Comparison of ENCODE assay signal across 1 cellular context in the genomic region with DNA sequence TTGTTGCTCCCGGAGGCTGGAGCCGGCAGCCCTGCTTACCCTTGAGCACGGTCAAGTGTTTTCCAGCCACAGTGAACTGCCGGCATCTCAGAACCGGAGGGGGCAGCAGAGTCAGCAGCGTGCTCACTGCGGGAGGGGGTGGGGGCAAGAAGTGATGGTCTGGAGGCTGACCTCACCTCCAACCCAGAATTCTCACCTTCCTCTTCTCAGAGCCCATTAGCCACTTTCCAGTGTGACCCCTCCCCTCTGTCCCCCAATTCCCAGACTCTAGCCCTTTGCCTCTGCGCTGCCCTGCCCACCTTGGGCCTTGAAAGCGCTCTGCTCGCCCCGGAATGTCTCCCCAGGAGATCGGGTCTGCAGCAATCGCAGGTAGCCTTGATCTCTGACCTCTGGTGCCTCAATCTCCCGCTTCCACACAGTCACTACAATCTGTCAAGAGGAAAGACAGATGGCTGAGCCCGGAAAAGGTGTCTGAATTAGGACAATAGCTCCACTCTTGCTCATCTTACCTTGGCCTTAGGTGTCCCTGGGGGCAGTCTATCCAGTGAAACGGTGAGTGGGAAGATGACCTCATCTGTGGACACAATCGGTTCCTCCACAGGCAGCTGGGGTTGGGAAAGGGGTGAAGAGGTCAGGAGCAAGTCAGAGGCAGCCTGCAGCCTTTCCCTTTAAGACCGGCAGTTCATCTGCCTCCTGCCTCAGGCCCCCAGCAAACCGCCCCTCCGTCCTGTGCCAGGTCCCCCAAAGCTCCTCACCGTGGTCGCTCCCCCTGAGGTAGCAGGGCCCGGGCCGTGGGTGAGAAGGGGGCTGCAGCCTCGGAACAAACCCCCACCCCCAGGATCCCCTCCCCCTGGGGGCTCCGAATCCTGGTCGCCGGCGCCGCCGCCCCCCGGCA.
TF ChIP-seq lines count a peak whose summit lies in the region.

No MANE protein-coding gene starts in this region.

TF ChIP-seq in K562, 482 proteins besides CTCF, POLR2A, EP300 and RAD21 (continued from another document and continues in another):
- TF ChIP-seq ZBTB33 (CRISPR knock-in tag; IDR thresholded peaks at IDR 0.05) (0 out of 2 replicates have a peak, but pooled peaks have one; percentile 48), ELF1 (tag; IDR thresholded peaks at IDR 0.05) (no peak), TFAM (CRISPR knock-in tag; conservative IDR thresholded peaks at IDR 0.05) (no peak), ARHGAP35 (IDR thresholded peaks at IDR 0.05; ENCODE audit: partially characterized antibody) (no peak), ZBTB5 (IDR thresholded peaks at IDR 0.05) (no peak), NR2C2 (CRISPR knock-in tag; IDR thresholded peaks at IDR 0.05) (no peak; the same call in 1 of the 2 replicates), NR2C2 (tag; IDR thresholded peaks at IDR 0.05) (peak; percentile 62; the same call in 1 of the 2 replicates), ZNF589 (CRISPR knock-in tag; IDR thresholded peaks at IDR 0.05; ENCODE audit: low read depth) (no peak; the same call in none of the 2 replicates), ZNF165 (CRISPR knock-in tag; IDR thresholded peaks at IDR 0.05; ENCODE audit: borderline replicate concordance) (no peak), CBX2 (IDR thresholded peaks at IDR 0.05; ENCODE audit: insufficient read depth, low read length, poor library complexity, severe bottlenecking) (no peak), EGR1 (conservative IDR thresholded peaks at IDR 0.05) (peak; percentile 45; the same call in 1 of the 2 replicates), HES1 (IDR thresholded peaks at IDR 0.05; ENCODE audit: low read depth) (no peak), ZBTB17 (CRISPR knock-in tag; IDR thresholded peaks at IDR 0.05) (no peak), ZSCAN32 (CRISPR knock-in tag; IDR thresholded peaks at IDR 0.05) (no peak), ZNF507 (tag; conservative IDR thresholded peaks at IDR 0.05) (no peak)
- TF ChIP-seq, protein P1, sequence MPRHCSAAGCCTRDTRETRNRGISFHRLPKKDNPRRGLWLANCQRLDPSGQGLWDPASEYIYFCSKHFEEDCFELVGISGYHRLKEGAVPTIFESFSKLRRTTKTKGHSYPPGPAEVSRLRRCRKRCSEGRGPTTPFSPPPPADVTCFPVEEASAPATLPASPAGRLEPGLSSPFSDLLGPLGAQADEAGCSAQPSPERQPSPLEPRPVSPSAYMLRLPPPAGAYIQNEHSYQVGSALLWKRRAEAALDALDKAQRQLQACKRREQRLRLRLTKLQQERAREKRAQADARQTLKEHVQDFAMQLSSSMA (CRISPR knock-in tag; IDR thresholded peaks at IDR 0.05) = 0 out of 2 replicates have a peak, but pooled peaks have one; percentile 33
- TF ChIP-seq, protein P2, sequence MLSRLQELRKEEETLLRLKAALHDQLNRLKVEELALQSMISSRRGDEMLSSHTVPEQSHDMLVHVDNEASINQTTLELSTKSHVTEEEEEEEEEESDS (CRISPR knock-in tag; IDR thresholded peaks at IDR 0.05) = no peak
- TF ChIP-seq, protein P3, sequence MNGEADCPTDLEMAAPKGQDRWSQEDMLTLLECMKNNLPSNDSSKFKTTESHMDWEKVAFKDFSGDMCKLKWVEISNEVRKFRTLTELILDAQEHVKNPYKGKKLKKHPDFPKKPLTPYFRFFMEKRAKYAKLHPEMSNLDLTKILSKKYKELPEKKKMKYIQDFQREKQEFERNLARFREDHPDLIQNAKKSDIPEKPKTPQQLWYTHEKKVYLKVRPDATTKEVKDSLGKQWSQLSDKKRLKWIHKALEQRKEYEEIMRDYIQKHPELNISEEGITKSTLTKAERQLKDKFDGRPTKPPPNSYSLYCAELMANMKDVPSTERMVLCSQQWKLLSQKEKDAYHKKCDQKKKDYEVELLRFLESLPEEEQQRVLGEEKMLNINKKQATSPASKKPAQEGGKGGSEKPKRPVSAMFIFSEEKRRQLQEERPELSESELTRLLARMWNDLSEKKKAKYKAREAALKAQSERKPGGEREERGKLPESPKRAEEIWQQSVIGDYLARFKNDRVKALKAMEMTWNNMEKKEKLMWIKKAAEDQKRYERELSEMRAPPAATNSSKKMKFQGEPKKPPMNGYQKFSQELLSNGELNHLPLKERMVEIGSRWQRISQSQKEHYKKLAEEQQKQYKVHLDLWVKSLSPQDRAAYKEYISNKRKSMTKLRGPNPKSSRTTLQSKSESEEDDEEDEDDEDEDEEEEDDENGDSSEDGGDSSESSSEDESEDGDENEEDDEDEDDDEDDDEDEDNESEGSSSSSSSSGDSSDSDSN (IDR thresholded peaks at IDR 0.05; ENCODE audit: borderline replicate concordance in 1 of 2, low read depth in 2 of 2, low read length in 2 of 2) = 0 out of 4 replicates have a peak, but pooled peaks of 1 of the 2 experiments have one; percentile 49
- TF ChIP-seq, protein P4, sequence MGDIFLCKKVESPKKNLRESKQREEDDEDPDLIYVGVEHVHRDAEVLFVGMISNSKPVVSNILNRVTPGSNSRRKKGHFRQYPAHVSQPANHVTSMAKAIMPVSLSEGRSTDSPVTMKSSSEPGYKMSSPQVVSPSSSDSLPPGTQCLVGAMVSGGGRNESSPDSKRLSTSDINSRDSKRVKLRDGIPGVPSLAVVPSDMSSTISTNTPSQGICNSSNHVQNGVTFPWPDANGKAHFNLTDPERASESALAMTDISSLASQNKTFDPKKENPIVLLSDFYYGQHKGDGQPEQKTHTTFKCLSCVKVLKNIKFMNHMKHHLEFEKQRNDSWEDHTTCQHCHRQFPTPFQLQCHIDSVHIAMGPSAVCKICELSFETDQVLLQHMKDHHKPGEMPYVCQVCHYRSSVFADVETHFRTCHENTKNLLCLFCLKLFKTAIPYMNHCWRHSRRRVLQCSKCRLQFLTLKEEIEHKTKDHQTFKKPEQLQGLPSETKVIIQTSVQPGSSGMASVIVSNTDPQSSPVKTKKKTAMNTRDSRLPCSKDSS (IDR thresholded peaks at IDR 0.05; ENCODE audit: low read depth, partially characterized antibody) = no peak
- TF ChIP-seq, protein P5, sequence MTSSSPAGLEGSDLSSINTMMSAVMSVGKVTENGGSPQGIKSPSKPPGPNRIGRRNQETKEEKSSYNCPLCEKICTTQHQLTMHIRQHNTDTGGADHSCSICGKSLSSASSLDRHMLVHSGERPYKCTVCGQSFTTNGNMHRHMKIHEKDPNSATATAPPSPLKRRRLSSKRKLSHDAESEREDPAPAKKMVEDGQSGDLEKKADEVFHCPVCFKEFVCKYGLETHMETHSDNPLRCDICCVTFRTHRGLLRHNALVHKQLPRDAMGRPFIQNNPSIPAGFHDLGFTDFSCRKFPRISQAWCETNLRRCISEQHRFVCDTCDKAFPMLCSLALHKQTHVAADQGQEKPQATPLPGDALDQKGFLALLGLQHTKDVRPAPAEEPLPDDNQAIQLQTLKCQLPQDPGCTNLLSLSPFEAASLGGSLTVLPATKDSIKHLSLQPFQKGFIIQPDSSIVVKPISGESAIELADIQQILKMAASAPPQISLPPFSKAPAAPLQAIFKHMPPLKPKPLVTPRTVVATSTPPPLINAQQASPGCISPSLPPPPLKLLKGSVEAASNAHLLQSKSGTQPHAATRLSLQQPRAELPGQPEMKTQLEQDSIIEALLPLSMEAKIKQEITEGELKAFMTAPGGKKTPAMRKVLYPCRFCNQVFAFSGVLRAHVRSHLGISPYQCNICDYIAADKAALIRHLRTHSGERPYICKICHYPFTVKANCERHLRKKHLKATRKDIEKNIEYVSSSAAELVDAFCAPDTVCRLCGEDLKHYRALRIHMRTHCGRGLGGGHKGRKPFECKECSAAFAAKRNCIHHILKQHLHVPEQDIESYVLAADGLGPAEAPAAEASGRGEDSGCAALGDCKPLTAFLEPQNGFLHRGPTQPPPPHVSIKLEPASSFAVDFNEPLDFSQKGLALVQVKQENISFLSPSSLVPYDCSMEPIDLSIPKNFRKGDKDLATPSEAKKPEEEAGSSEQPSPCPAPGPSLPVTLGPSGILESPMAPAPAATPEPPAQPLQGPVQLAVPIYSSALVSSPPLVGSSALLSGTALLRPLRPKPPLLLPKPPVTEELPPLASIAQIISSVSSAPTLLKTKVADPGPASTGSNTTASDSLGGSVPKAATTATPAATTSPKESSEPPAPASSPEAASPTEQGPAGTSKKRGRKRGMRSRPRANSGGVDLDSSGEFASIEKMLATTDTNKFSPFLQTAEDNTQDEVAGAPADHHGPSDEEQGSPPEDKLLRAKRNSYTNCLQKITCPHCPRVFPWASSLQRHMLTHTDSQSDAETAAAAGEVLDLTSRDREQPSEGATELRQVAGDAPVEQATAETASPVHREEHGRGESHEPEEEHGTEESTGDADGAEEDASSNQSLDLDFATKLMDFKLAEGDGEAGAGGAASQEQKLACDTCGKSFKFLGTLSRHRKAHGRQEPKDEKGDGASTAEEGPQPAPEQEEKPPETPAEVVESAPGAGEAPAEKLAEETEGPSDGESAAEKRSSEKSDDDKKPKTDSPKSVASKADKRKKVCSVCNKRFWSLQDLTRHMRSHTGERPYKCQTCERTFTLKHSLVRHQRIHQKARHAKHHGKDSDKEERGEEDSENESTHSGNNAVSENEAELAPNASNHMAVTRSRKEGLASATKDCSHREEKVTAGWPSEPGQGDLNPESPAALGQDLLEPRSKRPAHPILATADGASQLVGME (CRISPR knock-in tag; IDR thresholded peaks at IDR 0.05) = no peak
